ENCODE assay signal across 8 cellular contexts in genomic region chr5:131109540-131110255, GRCh38. TPM values are rescaled to one million over a fixed set of nuclear protein-coding genes. Genes with fewer than 3 reads are reported as not detected.
DNase-seq lines count a peak whose midpoint lies in the region; ATAC-seq, FAIRE-seq and TF ChIP-seq lines count a peak whose summit lies in the region.

No MANE protein-coding gene starts in this region.

- H3K27ac Mint-ChIP-seq in T-helper 17 cell, result no peak overlapping the region
- no peak overlapping the region for H3K27ac Mint-ChIP-seq in naive thymus-derived CD8-positive, alpha-beta T cell

- WGBS in A549 (ENCODE audit: missing lambda C conversion rate), result 11% methylated on average over 2 of the region's 2 CpGs

- no peaks in the 10 kb centered on the region for H3K4me1 ChIP-seq in A549
- no peaks in the 10 kb centered on the region for H3K4me1 ChIP-seq in KMS-11 (ENCODE audit: low read depth, poor library complexity, severe bottlenecking)

- no peaks in the 10 kb centered on the region for H4K20me1 ChIP-seq in KMS-11 (ENCODE audit: insufficient read depth)

- H2AFZ ChIP-seq in KMS-11 (ENCODE audit: low read depth), result no peak overlapping the region

- TF ChIP-seq CTCF in A549 (IDR thresholded peaks at IDR 0.05), result peak; percentile 90
- TF ChIP-seq CTCF in KMS-11 (conservative IDR thresholded peaks at IDR 0.05; ENCODE audit: low read depth, low read length), result peak; percentile 79
- TF ChIP-seq CTCF in epithelial cell of proximal tubule (conservative IDR thresholded peaks at IDR 0.05; ENCODE audit: low read depth, low read length), result peak; percentile 74
- TF ChIP-seq CTCF in omental fat pad (IDR thresholded peaks at IDR 0.05), result no peak

- ATAC-seq in A549, result peak; percentile 80 to 94; a peak in 5 of 6 replicates
- ATAC-seq in T-helper 17 cell, result peak; percentile 84
- peak; percentile 69 to 75 for ATAC-seq in naive thymus-derived CD8-positive, alpha-beta T cell
- ATAC-seq in omental fat pad (ENCODE audit: low FRiP score), result no peak

- H3K36me3 ChIP-seq in KMS-11 (ENCODE audit: insufficient read depth), result no peaks in the 10 kb centered on the region

- DNase-seq in A549 (ENCODE audit: low read depth in 1 of 2, low spot score in 1 of 2) (peak; percentile 46 to 47), ELR (ENCODE audit: low read depth) (peak; percentile 61), H54 (ENCODE audit: insufficient read length, low spot score) (peak; percentile 19), T-helper 17 cell (peak in 1 of 3 donors; percentile 14), epithelial cell of proximal tubule (ENCODE audit: low read depth) (no peak), omental fat pad (ENCODE audit: low spot score) (no peak)
- peak in 8 of 10 donors; percentile 4 to 66 (median 44) for DNase-seq in naive thymus-derived CD8-positive, alpha-beta T cell

- CTCF ChIA-PET in A549 (lab: Yijun Ruan, JAX), result interaction anchor here (1.1 to 2.7 kb wide), 8 partner anchors 9 to 1339 kb away, joined by 3 to 14 read pairs (median 4); no protein-coding TSS in a partner anchor

- H3K36me3 Mint-ChIP-seq in T-helper 17 cell (ENCODE audit: low read depth), result no peaks in the 10 kb centered on the region
- H3K36me3 Mint-ChIP-seq in naive thymus-derived CD8-positive, alpha-beta T cell, result no peaks in the 10 kb centered on the region

- H3K4me3 Mint-ChIP-seq in T-helper 17 cell, result peak overlapping the region; percentile 12
- H3K4me3 Mint-ChIP-seq in naive thymus-derived CD8-positive, alpha-beta T cell, result no peak overlapping the region

- H3K4me3 ChIP-seq in A549 (no peak overlapping the region), KMS-11 (IDR thresholded peaks at IDR 0.05; ENCODE audit: insufficient read depth, low read depth, low read length) (no peak overlapping the region), epithelial cell of proximal tubule (ENCODE audit: low read depth, low read length) (no peak overlapping the region)

- H3K4me2 ChIP-seq in A549, result 0 out of 3 replicates have a peak overlapping the region, but pooled peaks have one; percentile 31
- no peak overlapping the region for H3K4me2 ChIP-seq in KMS-11

- no peaks in the 10 kb centered on the region for H3K79me2 ChIP-seq in KMS-11 (ENCODE audit: insufficient read depth, low read depth)

- no peaks in the 10 kb centered on the region for H3K27me3 ChIP-seq in KMS-11 (ENCODE audit: insufficient read depth, low read depth)

- POLR2A ChIA-PET in A549 (lab: Yijun Ruan, JAX), result no interaction called here
- POLR2A ChIA-PET in naive thymus-derived CD8-positive, alpha-beta T cell (lab: Charles Lee), result no interaction called here

- no peaks in the 10 kb centered on the region for H3K27me3 Mint-ChIP-seq in T-helper 17 cell
- no peaks in the 10 kb centered on the region for H3K27me3 Mint-ChIP-seq in naive thymus-derived CD8-positive, alpha-beta T cell

- no peaks in the 10 kb centered on the region for H3K9me3 Mint-ChIP-seq in naive thymus-derived CD8-positive, alpha-beta T cell

- peak; percentile 89 to 92 for TF ChIP-seq RAD21 in A549 (conservative IDR thresholded peaks at IDR 0.05 in 1 of 2, IDR thresholded peaks at IDR 0.05 in 1 of 2)

- H3K9me3 ChIP-seq in A549, result no peaks in the 10 kb centered on the region
- H3K9me3 ChIP-seq in T-helper 17 cell (ENCODE audit: control insufficient read depth, low read length, poor library complexity, severe bottlenecking), result no peaks in the 10 kb centered on the region

- FAIRE-seq in A549 (lab: Jason Lieb, UNC), result peak; percentile 85
- FAIRE-seq in H54 (lab: Jason Lieb, UNC), result no peak

- no peak overlapping the region for H3K27ac ChIP-seq in A549
- H3K27ac ChIP-seq in KMS-11, result no peak overlapping the region

- H3K4me1 Mint-ChIP-seq in T-helper 17 cell, result peaks cover 4% of the 10 kb centered on the region
- peaks cover 0 to 7% (median 4%) of the 10 kb centered on the region in 4 donors for H3K4me1 Mint-ChIP-seq in naive thymus-derived CD8-positive, alpha-beta T cell

- TF ChIP-seq POLR2A in A549 (IDR thresholded peaks at IDR 0.05; ENCODE audit: low read length) (no peak), H54 (IDR thresholded peaks at IDR 0.05; ENCODE audit: low read depth, low read length) (no peak)

- TF ChIP-seq EP300 in A549 (IDR thresholded peaks at IDR 0.05), result no peak

- no peak overlapping the region for H3K9ac ChIP-seq in KMS-11

TF ChIP-seq in A549, 52 proteins besides CTCF, POLR2A, EP300 and RAD21:
- TF ChIP-seq SMC3 (IDR thresholded peaks at IDR 0.05), result peak; percentile 82
- no peak for TF ChIP-seq HMGXB4 (CRISPR knock-in tag; IDR thresholded peaks at IDR 0.05; ENCODE audit: borderline replicate concordance)

RNA-seq across cellular contexts. Expression of gene HINT1, which starts 55.4 kb away (rescaled TPM):
- 873 and 1,252 TPM in 2 replicates for polyA plus RNA-seq in A549 (2011; rRNA removed)
- polyA plus RNA-seq in A549 (2012; cell fraction: cytosol; rRNA removed), result 523 and 606 TPM in 2 replicates
- 196 and 221 TPM in 2 replicates for polyA plus RNA-seq in A549 (2012; cell fraction: nucleus; rRNA removed)
- polyA plus RNA-seq in A549 (2017; fragmentation: RNase III; extraction: RNeasy Plus Mini Kit Qiagen cat#74134 plus additional on column Dnase treatment), result 806 to 876 TPM (median 832 TPM) in 3 replicates
- polyA minus RNA-seq in A549 (2011; rRNA and poly(A)+ RNA removed), result 155 and 215 TPM in 2 replicates
- 100 to 1,000 TPM; 236 to 264 TPM for total RNA-seq in T-helper 17 cell
- total RNA-seq in epithelial cell of proximal tubule, result 333 and 354 TPM in 2 replicates
- total RNA-seq in naive thymus-derived CD8-positive, alpha-beta T cell, result 100 to 1,000 TPM; 252 to 272 TPM
- 100 to 1,000 TPM; 366 to 428 (median 408) TPM for polyA plus RNA-seq in naive thymus-derived CD8-positive, alpha-beta T cell
- 100 to 1,000 TPM; 143 to 187 (median 161) TPM for total RNA-seq in omental fat pad

Comparison
In these comparisons a context has a peak if more than half of its experiments do, and no peak if none do; other contexts are left out.
1. DNase-seq: peak in A549 (2 of 2), ELR (single experiment), H54 (single experiment) and naive thymus-derived CD8-positive, alpha-beta T cell (8 of 10); none in epithelial cell of proximal tubule (single experiment) and omental fat pad (single experiment).
2. CTCF ChIP-seq: peak in A549 (single experiment), KMS-11 (single experiment) and epithelial cell of proximal tubule (single experiment); none in omental fat pad (0 of 3).